2 cellular contexts compared by ENCODE assay signal in the genomic region with DNA sequence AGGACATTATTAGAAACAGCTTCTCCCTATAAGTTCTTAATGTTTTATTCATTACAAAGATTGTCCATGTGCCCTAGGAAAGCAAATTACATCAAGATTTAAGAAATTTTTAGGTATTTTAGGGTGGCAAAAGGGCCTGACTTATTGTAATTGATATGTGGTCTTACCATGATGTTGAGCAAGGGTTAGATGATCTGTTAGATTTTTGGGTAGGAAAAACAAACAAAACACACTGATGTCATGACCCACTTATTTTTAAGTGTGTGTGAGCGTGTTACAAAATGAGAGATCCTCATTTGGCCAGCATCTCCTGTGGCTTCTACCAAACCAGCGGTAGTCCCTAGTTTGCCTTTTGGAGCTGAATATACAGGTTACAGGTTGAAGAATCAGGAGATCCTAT.
TF ChIP-seq lines count a peak whose summit lies in the region.

No MANE protein-coding gene starts in this region.

TF ChIP-seq in liver, 16 proteins besides CTCF, POLR2A, EP300 and RAD21 (continued from another document):
- TF ChIP-seq, protein P1, sequence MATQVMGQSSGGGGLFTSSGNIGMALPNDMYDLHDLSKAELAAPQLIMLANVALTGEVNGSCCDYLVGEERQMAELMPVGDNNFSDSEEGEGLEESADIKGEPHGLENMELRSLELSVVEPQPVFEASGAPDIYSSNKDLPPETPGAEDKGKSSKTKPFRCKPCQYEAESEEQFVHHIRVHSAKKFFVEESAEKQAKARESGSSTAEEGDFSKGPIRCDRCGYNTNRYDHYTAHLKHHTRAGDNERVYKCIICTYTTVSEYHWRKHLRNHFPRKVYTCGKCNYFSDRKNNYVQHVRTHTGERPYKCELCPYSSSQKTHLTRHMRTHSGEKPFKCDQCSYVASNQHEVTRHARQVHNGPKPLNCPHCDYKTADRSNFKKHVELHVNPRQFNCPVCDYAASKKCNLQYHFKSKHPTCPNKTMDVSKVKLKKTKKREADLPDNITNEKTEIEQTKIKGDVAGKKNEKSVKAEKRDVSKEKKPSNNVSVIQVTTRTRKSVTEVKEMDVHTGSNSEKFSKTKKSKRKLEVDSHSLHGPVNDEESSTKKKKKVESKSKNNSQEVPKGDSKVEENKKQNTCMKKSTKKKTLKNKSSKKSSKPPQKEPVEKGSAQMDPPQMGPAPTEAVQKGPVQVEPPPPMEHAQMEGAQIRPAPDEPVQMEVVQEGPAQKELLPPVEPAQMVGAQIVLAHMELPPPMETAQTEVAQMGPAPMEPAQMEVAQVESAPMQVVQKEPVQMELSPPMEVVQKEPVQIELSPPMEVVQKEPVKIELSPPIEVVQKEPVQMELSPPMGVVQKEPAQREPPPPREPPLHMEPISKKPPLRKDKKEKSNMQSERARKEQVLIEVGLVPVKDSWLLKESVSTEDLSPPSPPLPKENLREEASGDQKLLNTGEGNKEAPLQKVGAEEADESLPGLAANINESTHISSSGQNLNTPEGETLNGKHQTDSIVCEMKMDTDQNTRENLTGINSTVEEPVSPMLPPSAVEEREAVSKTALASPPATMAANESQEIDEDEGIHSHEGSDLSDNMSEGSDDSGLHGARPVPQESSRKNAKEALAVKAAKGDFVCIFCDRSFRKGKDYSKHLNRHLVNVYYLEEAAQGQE (IDR thresholded peaks at IDR 0.05), result no peak
- TF ChIP-seq RXRA (IDR thresholded peaks at IDR 0.05), result peak in 1 of 2 donors; percentile 10
- peak in 1 of 2 donors; percentile 8 for TF ChIP-seq HNF4A (conservative IDR thresholded peaks at IDR 0.05)
- TF ChIP-seq EGR1 (IDR thresholded peaks at IDR 0.05; ENCODE audit: low read depth in 2 of 2), result no peak
- peak; percentile 17 for TF ChIP-seq YY1 (IDR thresholded peaks at IDR 0.05)
- TF ChIP-seq, protein P2, sequence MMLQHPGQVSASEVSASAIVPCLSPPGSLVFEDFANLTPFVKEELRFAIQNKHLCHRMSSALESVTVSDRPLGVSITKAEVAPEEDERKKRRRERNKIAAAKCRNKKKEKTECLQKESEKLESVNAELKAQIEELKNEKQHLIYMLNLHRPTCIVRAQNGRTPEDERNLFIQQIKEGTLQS (IDR thresholded peaks at IDR 0.05), result peak; percentile 24

TF ChIP-seq in HepG2, 621 proteins besides CTCF, POLR2A, EP300 and RAD21 (continued from another document):
- TF ChIP-seq, protein P3, sequence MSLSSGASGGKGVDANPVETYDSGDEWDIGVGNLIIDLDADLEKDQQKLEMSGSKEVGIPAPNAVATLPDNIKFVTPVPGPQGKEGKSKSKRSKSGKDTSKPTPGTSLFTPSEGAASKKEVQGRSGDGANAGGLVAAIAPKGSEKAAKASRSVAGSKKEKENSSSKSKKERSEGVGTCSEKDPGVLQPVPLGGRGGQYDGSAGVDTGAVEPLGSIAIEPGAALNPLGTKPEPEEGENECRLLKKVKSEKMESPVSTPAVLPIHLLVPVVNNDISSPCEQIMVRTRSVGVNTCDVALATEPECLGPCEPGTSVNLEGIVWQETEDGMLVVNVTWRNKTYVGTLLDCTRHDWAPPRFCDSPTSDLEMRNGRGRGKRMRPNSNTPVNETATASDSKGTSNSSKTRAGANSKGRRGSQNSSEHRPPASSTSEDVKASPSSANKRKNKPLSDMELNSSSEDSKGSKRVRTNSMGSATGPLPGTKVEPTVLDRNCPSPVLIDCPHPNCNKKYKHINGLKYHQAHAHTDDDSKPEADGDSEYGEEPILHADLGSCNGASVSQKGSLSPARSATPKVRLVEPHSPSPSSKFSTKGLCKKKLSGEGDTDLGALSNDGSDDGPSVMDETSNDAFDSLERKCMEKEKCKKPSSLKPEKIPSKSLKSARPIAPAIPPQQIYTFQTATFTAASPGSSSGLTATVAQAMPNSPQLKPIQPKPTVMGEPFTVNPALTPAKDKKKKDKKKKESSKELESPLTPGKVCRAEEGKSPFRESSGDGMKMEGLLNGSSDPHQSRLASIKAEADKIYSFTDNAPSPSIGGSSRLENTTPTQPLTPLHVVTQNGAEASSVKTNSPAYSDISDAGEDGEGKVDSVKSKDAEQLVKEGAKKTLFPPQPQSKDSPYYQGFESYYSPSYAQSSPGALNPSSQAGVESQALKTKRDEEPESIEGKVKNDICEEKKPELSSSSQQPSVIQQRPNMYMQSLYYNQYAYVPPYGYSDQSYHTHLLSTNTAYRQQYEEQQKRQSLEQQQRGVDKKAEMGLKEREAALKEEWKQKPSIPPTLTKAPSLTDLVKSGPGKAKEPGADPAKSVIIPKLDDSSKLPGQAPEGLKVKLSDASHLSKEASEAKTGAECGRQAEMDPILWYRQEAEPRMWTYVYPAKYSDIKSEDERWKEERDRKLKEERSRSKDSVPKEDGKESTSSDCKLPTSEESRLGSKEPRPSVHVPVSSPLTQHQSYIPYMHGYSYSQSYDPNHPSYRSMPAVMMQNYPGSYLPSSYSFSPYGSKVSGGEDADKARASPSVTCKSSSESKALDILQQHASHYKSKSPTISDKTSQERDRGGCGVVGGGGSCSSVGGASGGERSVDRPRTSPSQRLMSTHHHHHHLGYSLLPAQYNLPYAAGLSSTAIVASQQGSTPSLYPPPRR (CRISPR knock-in tag; IDR thresholded peaks at IDR 0.05; ENCODE audit: borderline replicate concordance), result no peak
- TF ChIP-seq, protein P4, sequence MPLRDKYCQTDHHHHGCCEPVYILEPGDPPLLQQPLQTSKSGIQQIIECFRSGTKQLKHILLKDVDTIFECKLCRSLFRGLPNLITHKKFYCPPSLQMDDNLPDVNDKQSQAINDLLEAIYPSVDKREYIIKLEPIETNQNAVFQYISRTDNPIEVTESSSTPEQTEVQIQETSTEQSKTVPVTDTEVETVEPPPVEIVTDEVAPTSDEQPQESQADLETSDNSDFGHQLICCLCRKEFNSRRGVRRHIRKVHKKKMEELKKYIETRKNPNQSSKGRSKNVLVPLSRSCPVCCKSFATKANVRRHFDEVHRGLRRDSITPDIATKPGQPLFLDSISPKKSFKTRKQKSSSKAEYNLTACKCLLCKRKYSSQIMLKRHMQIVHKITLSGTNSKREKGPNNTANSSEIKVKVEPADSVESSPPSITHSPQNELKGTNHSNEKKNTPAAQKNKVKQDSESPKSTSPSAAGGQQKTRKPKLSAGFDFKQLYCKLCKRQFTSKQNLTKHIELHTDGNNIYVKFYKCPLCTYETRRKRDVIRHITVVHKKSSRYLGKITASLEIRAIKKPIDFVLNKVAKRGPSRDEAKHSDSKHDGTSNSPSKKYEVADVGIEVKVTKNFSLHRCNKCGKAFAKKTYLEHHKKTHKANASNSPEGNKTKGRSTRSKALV (CRISPR knock-in tag; IDR thresholded peaks at IDR 0.05), result no peak
- TF ChIP-seq CBX2 (IDR thresholded peaks at IDR 0.05; ENCODE audit: low read depth, low read length) (no peak), CBX2 (CRISPR knock-in tag; IDR thresholded peaks at IDR 0.05; ENCODE audit: low read depth) (no peak), ZNF543 (CRISPR knock-in tag; IDR thresholded peaks at IDR 0.05) (no peak), FOXA3 (CRISPR knock-in tag; IDR thresholded peaks at IDR 0.05) (no peak), REPIN1 (CRISPR knock-in tag; IDR thresholded peaks at IDR 0.05; ENCODE audit: borderline replicate concordance, low read depth) (no peak)
- TF ChIP-seq, protein P5, sequence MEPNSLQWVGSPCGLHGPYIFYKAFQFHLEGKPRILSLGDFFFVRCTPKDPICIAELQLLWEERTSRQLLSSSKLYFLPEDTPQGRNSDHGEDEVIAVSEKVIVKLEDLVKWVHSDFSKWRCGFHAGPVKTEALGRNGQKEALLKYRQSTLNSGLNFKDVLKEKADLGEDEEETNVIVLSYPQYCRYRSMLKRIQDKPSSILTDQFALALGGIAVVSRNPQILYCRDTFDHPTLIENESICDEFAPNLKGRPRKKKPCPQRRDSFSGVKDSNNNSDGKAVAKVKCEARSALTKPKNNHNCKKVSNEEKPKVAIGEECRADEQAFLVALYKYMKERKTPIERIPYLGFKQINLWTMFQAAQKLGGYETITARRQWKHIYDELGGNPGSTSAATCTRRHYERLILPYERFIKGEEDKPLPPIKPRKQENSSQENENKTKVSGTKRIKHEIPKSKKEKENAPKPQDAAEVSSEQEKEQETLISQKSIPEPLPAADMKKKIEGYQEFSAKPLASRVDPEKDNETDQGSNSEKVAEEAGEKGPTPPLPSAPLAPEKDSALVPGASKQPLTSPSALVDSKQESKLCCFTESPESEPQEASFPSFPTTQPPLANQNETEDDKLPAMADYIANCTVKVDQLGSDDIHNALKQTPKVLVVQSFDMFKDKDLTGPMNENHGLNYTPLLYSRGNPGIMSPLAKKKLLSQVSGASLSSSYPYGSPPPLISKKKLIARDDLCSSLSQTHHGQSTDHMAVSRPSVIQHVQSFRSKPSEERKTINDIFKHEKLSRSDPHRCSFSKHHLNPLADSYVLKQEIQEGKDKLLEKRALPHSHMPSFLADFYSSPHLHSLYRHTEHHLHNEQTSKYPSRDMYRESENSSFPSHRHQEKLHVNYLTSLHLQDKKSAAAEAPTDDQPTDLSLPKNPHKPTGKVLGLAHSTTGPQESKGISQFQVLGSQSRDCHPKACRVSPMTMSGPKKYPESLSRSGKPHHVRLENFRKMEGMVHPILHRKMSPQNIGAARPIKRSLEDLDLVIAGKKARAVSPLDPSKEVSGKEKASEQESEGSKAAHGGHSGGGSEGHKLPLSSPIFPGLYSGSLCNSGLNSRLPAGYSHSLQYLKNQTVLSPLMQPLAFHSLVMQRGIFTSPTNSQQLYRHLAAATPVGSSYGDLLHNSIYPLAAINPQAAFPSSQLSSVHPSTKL (CRISPR knock-in tag; IDR thresholded peaks at IDR 0.05), result no peak
